ENCODE assay signal across 2 cellular contexts in genomic region chr20:32687180-32687532, GRCh38.
TF ChIP-seq lines count a peak whose summit lies in the region.

No MANE protein-coding gene starts in this region.

TF ChIP-seq in HepG2, 621 proteins besides CTCF, POLR2A, EP300 and RAD21 (continues in another document):
- no peak for TF ChIP-seq TCF7 (IDR thresholded peaks at IDR 0.05; ENCODE audit: low read depth)
- TF ChIP-seq ZSCAN9 (CRISPR knock-in tag; IDR thresholded peaks at IDR 0.05; ENCODE audit: borderline replicate concordance), result no peak
- TF ChIP-seq, protein P1, sequence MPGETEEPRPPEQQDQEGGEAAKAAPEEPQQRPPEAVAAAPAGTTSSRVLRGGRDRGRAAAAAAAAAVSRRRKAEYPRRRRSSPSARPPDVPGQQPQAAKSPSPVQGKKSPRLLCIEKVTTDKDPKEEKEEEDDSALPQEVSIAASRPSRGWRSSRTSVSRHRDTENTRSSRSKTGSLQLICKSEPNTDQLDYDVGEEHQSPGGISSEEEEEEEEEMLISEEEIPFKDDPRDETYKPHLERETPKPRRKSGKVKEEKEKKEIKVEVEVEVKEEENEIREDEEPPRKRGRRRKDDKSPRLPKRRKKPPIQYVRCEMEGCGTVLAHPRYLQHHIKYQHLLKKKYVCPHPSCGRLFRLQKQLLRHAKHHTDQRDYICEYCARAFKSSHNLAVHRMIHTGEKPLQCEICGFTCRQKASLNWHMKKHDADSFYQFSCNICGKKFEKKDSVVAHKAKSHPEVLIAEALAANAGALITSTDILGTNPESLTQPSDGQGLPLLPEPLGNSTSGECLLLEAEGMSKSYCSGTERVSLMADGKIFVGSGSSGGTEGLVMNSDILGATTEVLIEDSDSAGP (CRISPR knock-in tag; IDR thresholded peaks at IDR 0.05; ENCODE audit: borderline replicate concordance), result no peak
- TF ChIP-seq ZNF343 (CRISPR knock-in tag; IDR thresholded peaks at IDR 0.05), result no peak
- TF ChIP-seq CREB1 (IDR thresholded peaks at IDR 0.05), result no peak
- TF ChIP-seq CREB1 (CRISPR knock-in tag; IDR thresholded peaks at IDR 0.05), result no peak
- TF ChIP-seq ZNF407 (CRISPR knock-in tag; IDR thresholded peaks at IDR 0.05; ENCODE audit: not compliant biosample characterization), result no peak
- TF ChIP-seq EED (CRISPR knock-in tag; IDR thresholded peaks at IDR 0.05), result no peak
- no peak for TF ChIP-seq HHEX (CRISPR knock-in tag; IDR thresholded peaks at IDR 0.05)
- no peak for TF ChIP-seq ZNF335 (CRISPR knock-in tag; IDR thresholded peaks at IDR 0.05)
- TF ChIP-seq ZBTB8A (CRISPR knock-in tag; IDR thresholded peaks at IDR 0.05; ENCODE audit: borderline replicate concordance, low read depth), result no peak
- no peak for TF ChIP-seq ATF1 (CRISPR knock-in tag; IDR thresholded peaks at IDR 0.05)
- no peak for TF ChIP-seq ZNF788 (CRISPR knock-in tag; IDR thresholded peaks at IDR 0.05; ENCODE audit: borderline replicate concordance)
- no peak for TF ChIP-seq SNAPC5 (CRISPR knock-in tag; IDR thresholded peaks at IDR 0.05; ENCODE audit: borderline replicate concordance)
- TF ChIP-seq PAX8 (CRISPR knock-in tag; IDR thresholded peaks at IDR 0.05; ENCODE audit: borderline replicate concordance), result no peak
- no peak for TF ChIP-seq HOXA7 (CRISPR knock-in tag; IDR thresholded peaks at IDR 0.05)
- TF ChIP-seq ZNF431 (CRISPR knock-in tag; IDR thresholded peaks at IDR 0.05; ENCODE audit: borderline replicate concordance, low read depth), result no peak
- TF ChIP-seq ZSCAN31 (CRISPR knock-in tag; IDR thresholded peaks at IDR 0.05; ENCODE audit: low read depth), result no peak
- no peak for TF ChIP-seq ZNF670 (CRISPR knock-in tag; IDR thresholded peaks at IDR 0.05; ENCODE audit: borderline replicate concordance)
- TF ChIP-seq ZNF18 (CRISPR knock-in tag; IDR thresholded peaks at IDR 0.05; ENCODE audit: insufficient replicate concordance), result no peak

TF ChIP-seq in K562, 482 proteins besides CTCF, POLR2A, EP300 and RAD21:
- TF ChIP-seq SMARCA4 (IDR thresholded peaks at IDR 0.05) (no peak), ZNF121 (CRISPR knock-in tag; conservative IDR thresholded peaks at IDR 0.05) (0 out of 2 replicates have a peak, but pooled peaks have one; percentile 9), BACH1 (tag; IDR thresholded peaks at IDR 0.05) (no peak), ZSCAN29 (IDR thresholded peaks at IDR 0.05) (no peak), HNRNPLL (IDR thresholded peaks at IDR 0.05; ENCODE audit: low read depth, low read length, poor library complexity, severe bottlenecking) (no peak), BCL6 (CRISPR knock-in tag; IDR thresholded peaks at IDR 0.05) (no peak)
- TF ChIP-seq, protein P2, sequence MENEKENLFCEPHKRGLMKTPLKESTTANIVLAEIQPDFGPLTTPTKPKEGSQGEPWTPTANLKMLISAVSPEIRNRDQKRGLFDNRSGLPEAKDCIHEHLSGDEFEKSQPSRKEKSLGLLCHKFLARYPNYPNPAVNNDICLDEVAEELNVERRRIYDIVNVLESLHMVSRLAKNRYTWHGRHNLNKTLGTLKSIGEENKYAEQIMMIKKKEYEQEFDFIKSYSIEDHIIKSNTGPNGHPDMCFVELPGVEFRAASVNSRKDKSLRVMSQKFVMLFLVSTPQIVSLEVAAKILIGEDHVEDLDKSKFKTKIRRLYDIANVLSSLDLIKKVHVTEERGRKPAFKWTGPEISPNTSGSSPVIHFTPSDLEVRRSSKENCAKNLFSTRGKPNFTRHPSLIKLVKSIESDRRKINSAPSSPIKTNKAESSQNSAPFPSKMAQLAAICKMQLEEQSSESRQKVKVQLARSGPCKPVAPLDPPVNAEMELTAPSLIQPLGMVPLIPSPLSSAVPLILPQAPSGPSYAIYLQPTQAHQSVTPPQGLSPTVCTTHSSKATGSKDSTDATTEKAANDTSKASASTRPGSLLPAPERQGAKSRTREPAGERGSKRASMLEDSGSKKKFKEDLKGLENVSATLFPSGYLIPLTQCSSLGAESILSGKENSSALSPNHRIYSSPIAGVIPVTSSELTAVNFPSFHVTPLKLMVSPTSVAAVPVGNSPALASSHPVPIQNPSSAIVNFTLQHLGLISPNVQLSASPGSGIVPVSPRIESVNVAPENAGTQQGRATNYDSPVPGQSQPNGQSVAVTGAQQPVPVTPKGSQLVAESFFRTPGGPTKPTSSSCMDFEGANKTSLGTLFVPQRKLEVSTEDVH (IDR thresholded peaks at IDR 0.05; ENCODE audit: low read depth, partially characterized antibody), result no peak
- TF ChIP-seq, protein P3, sequence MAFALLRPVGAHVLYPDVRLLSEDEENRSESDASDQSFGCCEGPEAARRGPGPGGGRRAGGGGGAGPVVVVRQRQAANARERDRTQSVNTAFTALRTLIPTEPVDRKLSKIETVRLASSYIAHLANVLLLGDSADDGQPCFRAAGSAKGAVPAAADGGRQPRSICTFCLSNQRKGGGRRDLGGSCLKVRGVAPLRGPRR (CRISPR knock-in tag; IDR thresholded peaks at IDR 0.05), result no peak
